In the genomic region with DNA sequence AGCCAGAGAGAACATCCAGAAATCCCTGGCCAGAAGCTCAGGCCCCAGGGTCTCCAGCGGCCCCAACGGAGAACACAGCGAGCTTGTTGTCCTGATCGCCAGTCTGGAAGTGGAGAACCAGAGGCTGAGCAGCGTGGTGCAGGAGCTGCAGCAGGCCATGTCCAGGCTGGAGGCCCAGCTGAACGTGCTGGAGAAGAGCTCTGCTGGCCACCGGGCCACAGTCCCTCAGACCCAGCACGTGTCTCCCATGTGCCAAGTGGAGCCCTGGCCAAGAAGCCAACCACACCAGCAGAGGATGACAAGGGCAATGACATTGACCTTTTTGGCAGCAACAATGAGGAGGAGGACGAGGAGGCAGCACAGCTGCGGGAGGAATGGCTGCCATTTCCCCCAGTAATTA, we compare ENCODE assay signal across 2 cellular contexts.
TF ChIP-seq lines count a peak whose summit lies in the region.

No MANE protein-coding gene starts in this region.

TF ChIP-seq in K562, 482 proteins besides CTCF, POLR2A, EP300 and RAD21:
- TF ChIP-seq BRD4 (IDR thresholded peaks at IDR 0.05) (no peak), BHLHE40 (IDR thresholded peaks at IDR 0.05; ENCODE audit: low read length) (peak; percentile 29; the same call in 1 of the 2 replicates), ETV6 (IDR thresholded peaks at IDR 0.05; ENCODE audit: borderline replicate concordance in 1 of 2, low read depth in 2 of 2, low read length in 1 of 2) (no peak), ETV6 (CRISPR knock-in tag; IDR thresholded peaks at IDR 0.05; ENCODE audit: borderline replicate concordance) (no peak)
- TF ChIP-seq, protein P1, sequence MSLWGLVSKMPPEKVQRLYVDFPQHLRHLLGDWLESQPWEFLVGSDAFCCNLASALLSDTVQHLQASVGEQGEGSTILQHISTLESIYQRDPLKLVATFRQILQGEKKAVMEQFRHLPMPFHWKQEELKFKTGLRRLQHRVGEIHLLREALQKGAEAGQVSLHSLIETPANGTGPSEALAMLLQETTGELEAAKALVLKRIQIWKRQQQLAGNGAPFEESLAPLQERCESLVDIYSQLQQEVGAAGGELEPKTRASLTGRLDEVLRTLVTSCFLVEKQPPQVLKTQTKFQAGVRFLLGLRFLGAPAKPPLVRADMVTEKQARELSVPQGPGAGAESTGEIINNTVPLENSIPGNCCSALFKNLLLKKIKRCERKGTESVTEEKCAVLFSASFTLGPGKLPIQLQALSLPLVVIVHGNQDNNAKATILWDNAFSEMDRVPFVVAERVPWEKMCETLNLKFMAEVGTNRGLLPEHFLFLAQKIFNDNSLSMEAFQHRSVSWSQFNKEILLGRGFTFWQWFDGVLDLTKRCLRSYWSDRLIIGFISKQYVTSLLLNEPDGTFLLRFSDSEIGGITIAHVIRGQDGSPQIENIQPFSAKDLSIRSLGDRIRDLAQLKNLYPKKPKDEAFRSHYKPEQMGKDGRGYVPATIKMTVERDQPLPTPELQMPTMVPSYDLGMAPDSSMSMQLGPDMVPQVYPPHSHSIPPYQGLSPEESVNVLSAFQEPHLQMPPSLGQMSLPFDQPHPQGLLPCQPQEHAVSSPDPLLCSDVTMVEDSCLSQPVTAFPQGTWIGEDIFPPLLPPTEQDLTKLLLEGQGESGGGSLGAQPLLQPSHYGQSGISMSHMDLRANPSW (CRISPR knock-in tag; IDR thresholded peaks at IDR 0.05) = no peak
- TF ChIP-seq, protein P2, sequence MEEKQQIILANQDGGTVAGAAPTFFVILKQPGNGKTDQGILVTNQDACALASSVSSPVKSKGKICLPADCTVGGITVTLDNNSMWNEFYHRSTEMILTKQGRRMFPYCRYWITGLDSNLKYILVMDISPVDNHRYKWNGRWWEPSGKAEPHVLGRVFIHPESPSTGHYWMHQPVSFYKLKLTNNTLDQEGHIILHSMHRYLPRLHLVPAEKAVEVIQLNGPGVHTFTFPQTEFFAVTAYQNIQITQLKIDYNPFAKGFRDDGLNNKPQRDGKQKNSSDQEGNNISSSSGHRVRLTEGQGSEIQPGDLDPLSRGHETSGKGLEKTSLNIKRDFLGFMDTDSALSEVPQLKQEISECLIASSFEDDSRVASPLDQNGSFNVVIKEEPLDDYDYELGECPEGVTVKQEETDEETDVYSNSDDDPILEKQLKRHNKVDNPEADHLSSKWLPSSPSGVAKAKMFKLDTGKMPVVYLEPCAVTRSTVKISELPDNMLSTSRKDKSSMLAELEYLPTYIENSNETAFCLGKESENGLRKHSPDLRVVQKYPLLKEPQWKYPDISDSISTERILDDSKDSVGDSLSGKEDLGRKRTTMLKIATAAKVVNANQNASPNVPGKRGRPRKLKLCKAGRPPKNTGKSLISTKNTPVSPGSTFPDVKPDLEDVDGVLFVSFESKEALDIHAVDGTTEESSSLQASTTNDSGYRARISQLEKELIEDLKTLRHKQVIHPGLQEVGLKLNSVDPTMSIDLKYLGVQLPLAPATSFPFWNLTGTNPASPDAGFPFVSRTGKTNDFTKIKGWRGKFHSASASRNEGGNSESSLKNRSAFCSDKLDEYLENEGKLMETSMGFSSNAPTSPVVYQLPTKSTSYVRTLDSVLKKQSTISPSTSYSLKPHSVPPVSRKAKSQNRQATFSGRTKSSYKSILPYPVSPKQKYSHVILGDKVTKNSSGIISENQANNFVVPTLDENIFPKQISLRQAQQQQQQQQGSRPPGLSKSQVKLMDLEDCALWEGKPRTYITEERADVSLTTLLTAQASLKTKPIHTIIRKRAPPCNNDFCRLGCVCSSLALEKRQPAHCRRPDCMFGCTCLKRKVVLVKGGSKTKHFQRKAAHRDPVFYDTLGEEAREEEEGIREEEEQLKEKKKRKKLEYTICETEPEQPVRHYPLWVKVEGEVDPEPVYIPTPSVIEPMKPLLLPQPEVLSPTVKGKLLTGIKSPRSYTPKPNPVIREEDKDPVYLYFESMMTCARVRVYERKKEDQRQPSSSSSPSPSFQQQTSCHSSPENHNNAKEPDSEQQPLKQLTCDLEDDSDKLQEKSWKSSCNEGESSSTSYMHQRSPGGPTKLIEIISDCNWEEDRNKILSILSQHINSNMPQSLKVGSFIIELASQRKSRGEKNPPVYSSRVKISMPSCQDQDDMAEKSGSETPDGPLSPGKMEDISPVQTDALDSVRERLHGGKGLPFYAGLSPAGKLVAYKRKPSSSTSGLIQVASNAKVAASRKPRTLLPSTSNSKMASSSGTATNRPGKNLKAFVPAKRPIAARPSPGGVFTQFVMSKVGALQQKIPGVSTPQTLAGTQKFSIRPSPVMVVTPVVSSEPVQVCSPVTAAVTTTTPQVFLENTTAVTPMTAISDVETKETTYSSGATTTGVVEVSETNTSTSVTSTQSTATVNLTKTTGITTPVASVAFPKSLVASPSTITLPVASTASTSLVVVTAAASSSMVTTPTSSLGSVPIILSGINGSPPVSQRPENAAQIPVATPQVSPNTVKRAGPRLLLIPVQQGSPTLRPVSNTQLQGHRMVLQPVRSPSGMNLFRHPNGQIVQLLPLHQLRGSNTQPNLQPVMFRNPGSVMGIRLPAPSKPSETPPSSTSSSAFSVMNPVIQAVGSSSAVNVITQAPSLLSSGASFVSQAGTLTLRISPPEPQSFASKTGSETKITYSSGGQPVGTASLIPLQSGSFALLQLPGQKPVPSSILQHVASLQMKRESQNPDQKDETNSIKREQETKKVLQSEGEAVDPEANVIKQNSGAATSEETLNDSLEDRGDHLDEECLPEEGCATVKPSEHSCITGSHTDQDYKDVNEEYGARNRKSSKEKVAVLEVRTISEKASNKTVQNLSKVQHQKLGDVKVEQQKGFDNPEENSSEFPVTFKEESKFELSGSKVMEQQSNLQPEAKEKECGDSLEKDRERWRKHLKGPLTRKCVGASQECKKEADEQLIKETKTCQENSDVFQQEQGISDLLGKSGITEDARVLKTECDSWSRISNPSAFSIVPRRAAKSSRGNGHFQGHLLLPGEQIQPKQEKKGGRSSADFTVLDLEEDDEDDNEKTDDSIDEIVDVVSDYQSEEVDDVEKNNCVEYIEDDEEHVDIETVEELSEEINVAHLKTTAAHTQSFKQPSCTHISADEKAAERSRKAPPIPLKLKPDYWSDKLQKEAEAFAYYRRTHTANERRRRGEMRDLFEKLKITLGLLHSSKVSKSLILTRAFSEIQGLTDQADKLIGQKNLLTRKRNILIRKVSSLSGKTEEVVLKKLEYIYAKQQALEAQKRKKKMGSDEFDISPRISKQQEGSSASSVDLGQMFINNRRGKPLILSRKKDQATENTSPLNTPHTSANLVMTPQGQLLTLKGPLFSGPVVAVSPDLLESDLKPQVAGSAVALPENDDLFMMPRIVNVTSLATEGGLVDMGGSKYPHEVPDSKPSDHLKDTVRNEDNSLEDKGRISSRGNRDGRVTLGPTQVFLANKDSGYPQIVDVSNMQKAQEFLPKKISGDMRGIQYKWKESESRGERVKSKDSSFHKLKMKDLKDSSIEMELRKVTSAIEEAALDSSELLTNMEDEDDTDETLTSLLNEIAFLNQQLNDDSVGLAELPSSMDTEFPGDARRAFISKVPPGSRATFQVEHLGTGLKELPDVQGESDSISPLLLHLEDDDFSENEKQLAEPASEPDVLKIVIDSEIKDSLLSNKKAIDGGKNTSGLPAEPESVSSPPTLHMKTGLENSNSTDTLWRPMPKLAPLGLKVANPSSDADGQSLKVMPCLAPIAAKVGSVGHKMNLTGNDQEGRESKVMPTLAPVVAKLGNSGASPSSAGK (IDR thresholded peaks at IDR 0.05) = peak; percentile 68
- TF ChIP-seq, protein P3, sequence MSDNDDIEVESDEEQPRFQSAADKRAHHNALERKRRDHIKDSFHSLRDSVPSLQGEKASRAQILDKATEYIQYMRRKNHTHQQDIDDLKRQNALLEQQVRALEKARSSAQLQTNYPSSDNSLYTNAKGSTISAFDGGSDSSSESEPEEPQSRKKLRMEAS (CRISPR knock-in tag; IDR thresholded peaks at IDR 0.05) = peak; percentile 69; the same call in 1 of the 2 replicates

TF ChIP-seq in liver, 16 proteins besides CTCF, POLR2A, EP300 and RAD21:
- peak; percentile 70 for TF ChIP-seq NR2F2 (IDR thresholded peaks at IDR 0.05)
- TF ChIP-seq RXRA (IDR thresholded peaks at IDR 0.05) = peak in 1 of 2 donors; percentile 31
- TF ChIP-seq, protein P4, sequence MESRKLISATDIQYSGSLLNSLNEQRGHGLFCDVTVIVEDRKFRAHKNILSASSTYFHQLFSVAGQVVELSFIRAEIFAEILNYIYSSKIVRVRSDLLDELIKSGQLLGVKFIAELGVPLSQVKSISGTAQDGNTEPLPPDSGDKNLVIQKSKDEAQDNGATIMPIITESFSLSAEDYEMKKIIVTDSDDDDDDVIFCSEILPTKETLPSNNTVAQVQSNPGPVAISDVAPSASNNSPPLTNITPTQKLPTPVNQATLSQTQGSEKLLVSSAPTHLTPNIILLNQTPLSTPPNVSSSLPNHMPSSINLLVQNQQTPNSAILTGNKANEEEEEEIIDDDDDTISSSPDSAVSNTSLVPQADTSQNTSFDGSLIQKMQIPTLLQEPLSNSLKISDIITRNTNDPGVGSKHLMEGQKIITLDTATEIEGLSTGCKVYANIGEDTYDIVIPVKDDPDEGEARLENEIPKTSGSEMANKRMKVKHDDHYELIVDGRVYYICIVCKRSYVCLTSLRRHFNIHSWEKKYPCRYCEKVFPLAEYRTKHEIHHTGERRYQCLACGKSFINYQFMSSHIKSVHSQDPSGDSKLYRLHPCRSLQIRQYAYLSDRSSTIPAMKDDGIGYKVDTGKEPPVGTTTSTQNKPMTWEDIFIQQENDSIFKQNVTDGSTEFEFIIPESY (IDR thresholded peaks at IDR 0.05) = no peak
- TF ChIP-seq HNF4A (conservative IDR thresholded peaks at IDR 0.05) = peak in 1 of 2 donors; percentile 5
